ENCODE assay signal across 8 cellular contexts in genomic region chr20:382291-383115, GRCh38. TPM values are rescaled to one million over a fixed set of nuclear protein-coding genes. Genes with fewer than 3 reads are reported as not detected.
DNase-seq lines count a peak whose midpoint lies in the region; TF ChIP-seq lines count a peak whose summit lies in the region.

No MANE protein-coding gene starts in this region.

- intact Hi-C loops in activated T-helper 1 cell treated with anti-CD3 and anti-CD28 coated beads, Interleukin-12 subunit alpha, Interleukin-12 subunit beta, Interleukin-2, Interleukin-4 antibody, amounts not matched to agents 30 ng/mL and 10 ng/mL and 1 ng/mL, durations not matched to agents 14 hours and 24 hours and 36 hours (cut with micrococcal nuclease), result no loop called here
- intact Hi-C loops in transverse colon (cut with DNase I; ENCODE audit: low total_unique reads), result no loop called here

- H3K27ac ChIP-seq in thymus (ENCODE audit: low read depth), result no peak overlapping the region
- H3K27ac ChIP-seq in transverse colon, result peak overlapping the region in 2 of 4 donors; percentile 68 to 91

- peaks cover 22% of the 10 kb centered on the region for H3K4me1 Mint-ChIP-seq in activated T-helper 1 cell treated with anti-CD3 and anti-CD28 coated beads, Interleukin-12 subunit alpha, Interleukin-12 subunit beta, Interleukin-2, Interleukin-4 antibody, amounts not matched to agents 30 ng/mL and 10 ng/mL and 1 ng/mL, durations not matched to agents 14 hours and 24 hours and 36 hours (ENCODE audit: low read depth)

- H3K36me3 ChIP-seq in H7 (replicated peaks; ENCODE audit: control insufficient read depth, insufficient read depth, low read length), result no peaks in the 10 kb centered on the region; the same call in 1 of the 2 replicates
- peaks cover under 1% of the 10 kb centered on the region for H3K36me3 ChIP-seq in thymus (ENCODE audit: control insufficient read depth, insufficient read depth)
- H3K36me3 ChIP-seq in transverse colon, result no peaks in the 10 kb centered on the region

- in situ Hi-C loops in transverse colon (cut with MboI; ENCODE audit: low pct_ligation_motif_present in 1 of 4, low pct_unique_long_range_greater_than_20kb in 1 of 4, low sequenced_read_pairs in 3 of 4), result no loop called here

- H3K4me3 Mint-ChIP-seq in activated T-helper 1 cell treated with anti-CD3 and anti-CD28 coated beads, Interleukin-12 subunit alpha, Interleukin-12 subunit beta, Interleukin-2, Interleukin-4 antibody, amounts not matched to agents 30 ng/mL and 10 ng/mL and 1 ng/mL, durations not matched to agents 14 hours and 24 hours and 36 hours, result peak overlapping the region; percentile 81

- CTCF ChIA-PET in AG04449 (lab: Yijun Ruan, JAX), result interaction anchor here (0.6 to 2.6 kb wide), 6 partner anchors 14 to 52 kb away, joined by 3 to 13 read pairs (median 4); no protein-coding TSS in a partner anchor

- peak overlapping the region; percentile 68 for H3K27ac Mint-ChIP-seq in activated T-helper 1 cell treated with anti-CD3 and anti-CD28 coated beads, Interleukin-12 subunit alpha, Interleukin-12 subunit beta, Interleukin-2, Interleukin-4 antibody, amounts not matched to agents 30 ng/mL and 10 ng/mL and 1 ng/mL, durations not matched to agents 14 hours and 24 hours and 36 hours

- H3K4me3 ChIP-seq in AG04449 (ENCODE audit: low read depth, low read length) (peak overlapping the region; percentile 83), H7 (ENCODE audit: insufficient read depth, low read depth, low read length) (peak overlapping the region; percentile 65; the same call in 1 of the 2 replicates), iPS-11a (ENCODE audit: low read depth, low read length) (peak overlapping the region; percentile 45), thymus (ENCODE audit: low read length) (peak overlapping the region; percentile 88), transverse colon (peak overlapping the region in 2 of 4 donors; percentile 59 to 75)

- DNase-seq in AG04449 (ENCODE audit: low read depth, low spot score) (no peak), H7 (peak; percentile 60), transverse colon (no peak), T-helper 9 cell (no peak)
- DNase-seq in activated T-helper 1 cell treated with anti-CD3 and anti-CD28 coated beads, Interleukin-12 subunit alpha, Interleukin-12 subunit beta, Interleukin-2, Interleukin-4 antibody, amounts not matched to agents 30 ng/mL and 10 ng/mL and 1 ng/mL, durations not matched to agents 14 hours and 24 hours and 36 hours (ENCODE audit: low spot score), result no peak
- DNase-seq in central memory CD4-positive, alpha-beta T cell, result no peak

- WGBS in thymus, result 94% methylated on average over 8 of the region's 8 CpGs
- 69% methylated on average over 5 of the region's 8 CpGs; no CpG with 5 or more reads in 1 of the 2 donors for WGBS in transverse colon (ENCODE audit: low coverage in 1 of 2), 2 donors

- no peaks in the 10 kb centered on the region for H3K9me3 ChIP-seq in thymus (ENCODE audit: control insufficient read depth)
- no peaks in the 10 kb centered on the region for H3K9me3 ChIP-seq in transverse colon

- H3K4me1 ChIP-seq in thymus (ENCODE audit: control insufficient read depth, insufficient read depth, low read length) (peaks cover 7% of the 10 kb centered on the region), transverse colon (peaks cover 0 to 16% (median 9%) of the 10 kb centered on the region in 4 donors)

- H3K36me3 Mint-ChIP-seq in activated T-helper 1 cell treated with anti-CD3 and anti-CD28 coated beads, Interleukin-12 subunit alpha, Interleukin-12 subunit beta, Interleukin-2, Interleukin-4 antibody, amounts not matched to agents 30 ng/mL and 10 ng/mL and 1 ng/mL, durations not matched to agents 14 hours and 24 hours and 36 hours (ENCODE audit: low read depth), result peaks cover 9% of the 10 kb centered on the region

- TF ChIP-seq EP300 in transverse colon (IDR thresholded peaks at IDR 0.05; ENCODE audit: low read depth), result no peak

- H3K9me3 Mint-ChIP-seq in activated T-helper 1 cell treated with anti-CD3 and anti-CD28 coated beads, Interleukin-12 subunit alpha, Interleukin-12 subunit beta, Interleukin-2, Interleukin-4 antibody, amounts not matched to agents 30 ng/mL and 10 ng/mL and 1 ng/mL, durations not matched to agents 14 hours and 24 hours and 36 hours, result no peaks in the 10 kb centered on the region

- TF ChIP-seq POLR2A in transverse colon (IDR thresholded peaks at IDR 0.05), result no peak

- no peak for TF ChIP-seq CTCF in AG04449 (IDR thresholded peaks at IDR 0.05; ENCODE audit: insufficient read depth, low read length, missing control alignments)
- TF ChIP-seq CTCF in transverse colon (IDR thresholded peaks at IDR 0.05), result no peak

- POLR2A ChIA-PET in AG04449 (lab: Yijun Ruan, JAX), result interaction anchor here (0.6 to 2.3 kb wide), 6 partner anchors 11 to 31 kb away, joined by 3 to 26 read pairs (median 4); no protein-coding TSS in a partner anchor

- H3K27me3 ChIP-seq in H7 (ENCODE audit: control insufficient read depth, insufficient read depth, low read length), result peaks cover 8% of the 10 kb centered on the region; the same call in 1 of the 2 replicates
- no peaks in the 10 kb centered on the region for H3K27me3 ChIP-seq in thymus (ENCODE audit: control insufficient read depth, insufficient read depth)
- no peaks in the 10 kb centered on the region for H3K27me3 ChIP-seq in transverse colon

- peaks cover 3% of the 10 kb centered on the region for H3K27me3 Mint-ChIP-seq in activated T-helper 1 cell treated with anti-CD3 and anti-CD28 coated beads, Interleukin-12 subunit alpha, Interleukin-12 subunit beta, Interleukin-2, Interleukin-4 antibody, amounts not matched to agents 30 ng/mL and 10 ng/mL and 1 ng/mL, durations not matched to agents 14 hours and 24 hours and 36 hours (ENCODE audit: insufficient read depth)

RNA-seq across cellular contexts. Expression of gene TRIB3, which starts 1.9 kb away (rescaled TPM):
- 11.7 and 17.6 TPM in 2 replicates for total RNA-seq in H7 (2014; rRNA removed; shearing (Covaris generic))
- total RNA-seq in activated T-helper 1 cell treated with anti-CD3 and anti-CD28 coated beads, Interleukin-12 subunit alpha, Interleukin-12 subunit beta, Interleukin-2, Interleukin-4 antibody, amounts not matched to agents 30 ng/mL and 10 ng/mL and 1 ng/mL, durations not matched to agents 14 hours and 24 hours and 36 hours, result 37.1 and 39.5 TPM in 2 replicates
- 10.1 TPM for polyA plus RNA-seq in thymus
- total RNA-seq in transverse colon, result 10 to 100 TPM in 2 of 4 donors, 1 to 10 TPM in 2; 3.8 to 11.3 (median 7.9) TPM

RNA-seq across cellular contexts. Expression of gene RBCK1, which starts 25.6 kb away (rescaled TPM):
- 53.9 and 61.9 TPM in 2 replicates for total RNA-seq in H7 (2014; rRNA removed; shearing (Covaris generic))
- 130 and 132 TPM in 2 replicates for total RNA-seq in activated T-helper 1 cell treated with anti-CD3 and anti-CD28 coated beads, Interleukin-12 subunit alpha, Interleukin-12 subunit beta, Interleukin-2, Interleukin-4 antibody, amounts not matched to agents 30 ng/mL and 10 ng/mL and 1 ng/mL, durations not matched to agents 14 hours and 24 hours and 36 hours
- polyA plus RNA-seq in thymus, result 140 TPM
- 100 to 1,000 TPM; 101 to 152 (median 110) TPM for total RNA-seq in transverse colon

RNA-seq across cellular contexts. Expression of gene NRSN2, which starts 35.6 kb away (rescaled TPM):
- 31.6 and 48.5 TPM in 2 replicates for total RNA-seq in H7 (2014; rRNA removed; shearing (Covaris generic))
- total RNA-seq in activated T-helper 1 cell treated with anti-CD3 and anti-CD28 coated beads, Interleukin-12 subunit alpha, Interleukin-12 subunit beta, Interleukin-2, Interleukin-4 antibody, amounts not matched to agents 30 ng/mL and 10 ng/mL and 1 ng/mL, durations not matched to agents 14 hours and 24 hours and 36 hours, result 5.1 and 6.5 TPM in 2 replicates
- polyA plus RNA-seq in thymus, result 16.7 TPM
- 10 to 100 TPM in 3 of 4 donors, 1 to 10 TPM in 1; 7.1 to 18.0 (median 12.8) TPM for total RNA-seq in transverse colon

RNA-seq across cellular contexts. Expression of gene SOX12, which starts 57.2 kb away (rescaled TPM):
- 14.7 and 15.7 TPM in 2 replicates for total RNA-seq in H7 (2014; rRNA removed; shearing (Covaris generic))
- total RNA-seq in activated T-helper 1 cell treated with anti-CD3 and anti-CD28 coated beads, Interleukin-12 subunit alpha, Interleukin-12 subunit beta, Interleukin-2, Interleukin-4 antibody, amounts not matched to agents 30 ng/mL and 10 ng/mL and 1 ng/mL, durations not matched to agents 14 hours and 24 hours and 36 hours, result 7.4 and 7.6 TPM in 2 replicates
- 4.7 TPM for polyA plus RNA-seq in thymus
- total RNA-seq in transverse colon, result 1 to 10 TPM; 2.0 to 5.0 (median 3.5) TPM
